ENCODE assay signal across 27 cellular contexts in the genomic region with DNA sequence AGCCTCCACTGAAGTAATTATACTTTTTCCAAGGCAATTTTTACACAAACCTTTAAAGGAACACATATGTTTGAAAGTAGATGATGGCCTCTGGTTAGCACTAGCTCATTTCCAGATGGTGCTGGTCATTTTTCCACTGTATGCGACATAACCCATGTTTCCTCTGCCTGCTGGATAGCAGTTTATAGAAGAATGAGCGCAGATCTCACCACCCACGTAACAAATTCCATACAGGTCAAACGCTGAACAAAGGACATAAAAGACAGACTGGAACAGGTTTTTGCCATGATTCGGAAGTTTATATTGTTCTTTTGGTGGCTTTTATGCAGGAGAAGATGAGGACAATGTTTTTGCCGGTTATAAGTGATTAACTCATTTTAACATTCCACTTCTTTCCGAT. TPM values are rescaled to one million over a fixed set of nuclear protein-coding genes. Genes with fewer than 3 reads are reported as not detected.
DNase-seq lines count a peak whose midpoint lies in the region; ATAC-seq and TF ChIP-seq lines count a peak whose summit lies in the region.
"Had no signal": no experiment of that assay in that cellular context is flagged by ENCODE, and none has a peak within 500 bp of the region (broad histone marks: within the 10 kb centered on the region; RNA-seq: fewer than 3 reads in every experiment).

No MANE protein-coding gene starts in this region.

- TF ChIP-seq POLR2A in upper lobe of left lung (IDR thresholded peaks at IDR 0.05): no peak

- H3K4me1 Mint-ChIP-seq in endothelial cell (ENCODE audit: unreplicated experiment) (peaks cover 27% of the 10 kb centered on the region), mesothelial cell of epicardium (peaks cover 21% of the 10 kb centered on the region)
- H3K4me1 Mint-ChIP-seq: IgD-negative memory B cell had no signal

- no peak for TF ChIP-seq CTCF in cardiac muscle cell (IDR thresholded peaks at IDR 0.05; ENCODE audit: low read depth, low read length)
- no peak for TF ChIP-seq CTCF in endothelial cell (IDR thresholded peaks at IDR 0.05; ENCODE audit: unreplicated experiment)
- no peak for TF ChIP-seq CTCF in mesothelial cell of epicardium (IDR thresholded peaks at IDR 0.05; ENCODE audit: unreplicated experiment)
- no peak for TF ChIP-seq CTCF in upper lobe of left lung (IDR thresholded peaks at IDR 0.05)

- H3K9me3 ChIP-seq in cardiac muscle cell (ENCODE audit: low read depth) (no peaks in the 10 kb centered on the region), upper lobe of left lung (no peaks in the 10 kb centered on the region)
- H3K9me3 ChIP-seq: BLaER1, colonic mucosa, neutrophil, thyroid gland had no signal

- ATAC-seq in Right ventricle myocardium inferior (no peak), HG02763 (IDR thresholded peaks at IDR 0.05; ENCODE audit: unreplicated experiment) (no peak), upper lobe of left lung (ENCODE audit: low FRiP score in 2 of 2) (no peak)
- ATAC-seq: foreskin keratinocyte; stimulated activated naive CD8-positive, alpha-beta T cell treated with anti-CD3 and anti-CD28 coated beads, Interleukin-15, Interleukin-2, amounts not matched to agents 100 U/mL and 50 U/mL, for 24 hours had no signal

- intact Hi-C loops in Right ventricle myocardium inferior (cut with DNase I): no loop called here

- 84 to 85% methylated on average over 7 of the region's 7 CpGs for WGBS in upper lobe of left lung, 2 donors

- H3K4me3 ChIP-seq in cardiac muscle cell (no peak overlapping the region), upper lobe of left lung (no peak overlapping the region)
- H3K4me3 ChIP-seq: BLaER1, colonic mucosa, SK-N-MC, thyroid gland had no signal

- DNase-seq in cardiac muscle cell (ENCODE audit: low read depth in 1 of 2, low spot score in 1 of 2) (no peak), Right ventricle myocardium inferior (ENCODE audit: missing footprints) (no peak), endothelial cell (ENCODE audit: low spot score) (no peak), mesothelial cell of epicardium (ENCODE audit: low spot score in 2 of 2, unreplicated experiment in 2 of 2) (no peak), upper lobe of left lung (no peak)
- no peak for DNase-seq in activated CD4-positive, alpha-beta T cell treated with anti-CD3 and anti-CD28 coated beads for 48 hours
- no peak for DNase-seq in activated effector memory CD4-positive, alpha-beta T cell treated with Interleukin-2 at 50 U/mL for 16 hours
- DNase-seq: activated CD4-positive, alpha-beta T cell treated with anti-CD3 and anti-CD28 coated beads, Interleukin-2, amount 50 U/mL, for 48 hours; activated effector memory CD4-positive, alpha-beta T cell treated with anti-CD3 and anti-CD28 coated beads, Interleukin-2, amount 50 U/mL, for 16 hours; brain microvascular endothelial cell; colonic mucosa; foreskin keratinocyte; GOT3; hypothalamus; islet precursor cell; NCI-H1417; NCI-H2081 treated with DMSO at 0.1 percent for 48 hours; NCI-H510A; stimulated activated CD4-positive, alpha-beta T cell treated with anti-CD3 and anti-CD28 coated beads, Interleukin-4, amount 100 ng/mL, for 4 hours; stimulated activated naive CD8-positive, alpha-beta T cell treated with anti-CD3 and anti-CD28 coated beads, Interleukin-15, Interleukin-2, amounts not matched to agents 100 U/mL and 50 U/mL, for 24 hours; thyroid gland; WERI-Rb-1 had no signal

- H3K9me3 Mint-ChIP-seq in endothelial cell (ENCODE audit: unreplicated experiment) (no peaks in the 10 kb centered on the region), mesothelial cell of epicardium (no peaks in the 10 kb centered on the region)
- H3K9me3 Mint-ChIP-seq: IgD-negative memory B cell had no signal

- H3K27ac Mint-ChIP-seq in endothelial cell (ENCODE audit: unreplicated experiment) (peak overlapping the region; percentile 97), mesothelial cell of epicardium (peak overlapping the region; percentile 66)
- H3K27ac Mint-ChIP-seq: IgD-negative memory B cell had no signal

- H3K36me3 ChIP-seq in cardiac muscle cell (no peaks in the 10 kb centered on the region), upper lobe of left lung (no peaks in the 10 kb centered on the region)
- H3K36me3 ChIP-seq: BLaER1, brain microvascular endothelial cell, colonic mucosa, neutrophil, thyroid gland, WERI-Rb-1 had no signal

- H3K36me3 Mint-ChIP-seq in endothelial cell (ENCODE audit: low read depth, unreplicated experiment): no peaks in the 10 kb centered on the region
- no peaks in the 10 kb centered on the region for H3K36me3 Mint-ChIP-seq in mesothelial cell of epicardium
- H3K36me3 Mint-ChIP-seq: IgD-negative memory B cell had no signal

- no peak overlapping the region for H3K4me3 Mint-ChIP-seq in endothelial cell (ENCODE audit: unreplicated experiment)
- H3K4me3 Mint-ChIP-seq in mesothelial cell of epicardium: no peak overlapping the region

- H3K27me3 Mint-ChIP-seq in endothelial cell (ENCODE audit: unreplicated experiment): peaks cover 2% of the 10 kb centered on the region
- no peaks in the 10 kb centered on the region for H3K27me3 Mint-ChIP-seq in mesothelial cell of epicardium (ENCODE audit: low read depth)
- H3K27me3 Mint-ChIP-seq: IgD-negative memory B cell had no signal

- TF ChIP-seq EP300 in upper lobe of left lung (IDR thresholded peaks at IDR 0.05): no peak

- H3K27me3 ChIP-seq in cardiac muscle cell: no peaks in the 10 kb centered on the region
- H3K27me3 ChIP-seq in upper lobe of left lung: no peaks in the 10 kb centered on the region
- H3K27me3 ChIP-seq: BLaER1, brain microvascular endothelial cell, colonic mucosa, foreskin keratinocyte, neutrophil, thyroid gland had no signal

- H3K4me1 ChIP-seq in cardiac muscle cell (ENCODE audit: low read depth) (peaks cover 19% of the 10 kb centered on the region), upper lobe of left lung (no peaks in the 10 kb centered on the region)
- H3K4me1 ChIP-seq: BLaER1, colonic mucosa, foreskin keratinocyte, thyroid gland had no signal

- H3K27ac ChIP-seq in cardiac muscle cell (peak overlapping the region; percentile 12), upper lobe of left lung (no peak overlapping the region)
- H3K27ac ChIP-seq: BLaER1, brain microvascular endothelial cell, colonic mucosa, foreskin keratinocyte, neutrophil, SK-N-MC, thyroid gland, WERI-Rb-1 had no signal

RNA-seq across cellular contexts. Expression of gene PPP1R36, which starts 30.7 kb away (rescaled TPM):
- 0.53 TPM in 1 of 2 replicates, not detected in the other for total RNA-seq in cardiac muscle cell
- 0.19 and 0.40 TPM in 2 replicates for polyA plus RNA-seq in cardiac muscle cell
- total RNA-seq in Right ventricle myocardium inferior: not detected
- 2.1 TPM for total RNA-seq in endothelial cell (ENCODE audit: unreplicated experiment)
- 0.66 to 1.3 TPM (median 0.81 TPM) in 3 replicates for total RNA-seq in mesothelial cell of epicardium
- total RNA-seq in upper lobe of left lung: 1 to 10 TPM in 3 of 6 donors, under 1 TPM in 2, not detected in 1; 0.54 to 2.9 (median 1.4) TPM
- polyA plus RNA-seq: IgD-negative memory B cell had no signal

RNA-seq across cellular contexts. Expression of gene HSPA2, which starts 39.9 kb away (rescaled TPM):
- total RNA-seq in cardiac muscle cell: 1.1 and 2.4 TPM in 2 replicates
- 0.93 and 2.3 TPM in 2 replicates for polyA plus RNA-seq in cardiac muscle cell
- 15.2 TPM for total RNA-seq in Right ventricle myocardium inferior
- 9.4 TPM for total RNA-seq in endothelial cell (ENCODE audit: unreplicated experiment)
- 10.1 to 10.6 TPM (median 10.5 TPM) in 3 replicates for total RNA-seq in mesothelial cell of epicardium
- 10 to 100 TPM in 4 of 6 donors, 1 to 10 TPM in 2; 4.8 to 25.7 (median 12.1) TPM for total RNA-seq in upper lobe of left lung
